In genomic region chr9:97696823-97697601, GRCh38 we compare ENCODE assay signal across 8 cellular contexts. TPM values are rescaled to one million over a fixed set of nuclear protein-coding genes. Genes with fewer than 3 reads are reported as not detected.
DNase-seq lines count a peak whose midpoint lies in the region; ATAC-seq and TF ChIP-seq lines count a peak whose summit lies in the region.

XPA (minus strand) TSS chr9:97697340; CDS start chr9:97697292, 48 bp downstream.

- no peaks in the 10 kb centered on the region for H3K27me3 ChIP-seq in kidney epithelial cell (ENCODE audit: control insufficient read depth, insufficient read depth, low read length)

- TF ChIP-seq CTCF in kidney epithelial cell (IDR thresholded peaks at IDR 0.05; ENCODE audit: insufficient read depth, low read length, poor library complexity, severe bottlenecking), result no peak

- ATAC-seq in GM19043 (IDR thresholded peaks at IDR 0.05; ENCODE audit: low read depth, unreplicated experiment) (peak; percentile 89), HG03354 (IDR thresholded peaks at IDR 0.05; ENCODE audit: poor library complexity, severe bottlenecking, unreplicated experiment) (peak; percentile 90)

- DNase-seq in AML-193 (lab: John Stamatoyannopoulos, UW) (peak; percentile 86 to 88), NCI-H446 treated with DMSO at 0.1 percent for 48 hours (lab: John Stamatoyannopoulos, UW) (peak; percentile 75), cerebellar nuclear complex (lab: John Stamatoyannopoulos, UW) (peak; percentile 28 to 64), kidney epithelial cell (ENCODE audit: low read depth) (peak; percentile 69)
- peak; percentile 97 for DNase-seq in activated CD4-positive, alpha-beta T cell treated with anti-CD3 and anti-CD28 coated beads for 1 hour
- peak; percentile 98 for DNase-seq in stimulated activated CD4-positive, alpha-beta T cell treated with anti-CD3 and anti-CD28 coated beads, Interleukin-15, amount 100 ng/mL, for 24 hours

- H3K36me3 ChIP-seq in kidney epithelial cell (ENCODE audit: control insufficient read depth, insufficient read depth, low read length), result no peaks in the 10 kb centered on the region

- H3K4me3 ChIP-seq in kidney epithelial cell (ENCODE audit: low read depth, low read length), result peak within 1 kb of the TSS; percentile 90

RNA-seq across cellular contexts. Expression of gene XPA, which starts in this region (rescaled TPM):
- total RNA-seq in kidney epithelial cell, result 10.9 and 12.5 TPM in 2 replicates

Comparison
In these comparisons a context has a peak if more than half of its experiments do, and no peak if none do; other contexts are left out.
1. Peak in every context shown above with its lines: DNase-seq, ATAC-seq and H3K4me3 ChIP-seq.
2. DNase-seq: peak in every context shown above with its lines; median percentile 98 in stimulated activated CD4-positive, alpha-beta T cell treated with anti-CD3 and anti-CD28 coated beads, Interleukin-15, amount 100 ng/mL, for 24 hours; 97 in activated CD4-positive, alpha-beta T cell treated with anti-CD3 and anti-CD28 coated beads for 1 hour; 87 in AML-193; 75 in NCI-H446 treated with DMSO at 0.1 percent for 48 hours; 69 in kidney epithelial cell; 46 in cerebellar nuclear complex.